8 cellular contexts compared by ENCODE assay signal in genomic region chr22:32411388-32411787, GRCh38.
A peak's percentile ranks its signal among the peaks of the same experiment; 100 is the strongest.
DNase-seq lines count a peak whose midpoint lies in the region; ATAC-seq and TF ChIP-seq lines count a peak whose summit lies in the region.

No MANE protein-coding gene starts in this region.

- H3K9me2 ChIP-seq in DOHH2 (replicated peaks; ENCODE audit: control insufficient read depth, low read length), result no peaks in the 10 kb centered on the region

- TF ChIP-seq CTCF in DOHH2 (IDR thresholded peaks at IDR 0.05; ENCODE audit: low read depth, low read length, poor library complexity, severe bottlenecking), result no peak

- peaks cover 23% of the 10 kb centered on the region for H3K36me3 ChIP-seq in DOHH2 (ENCODE audit: control insufficient read depth, low read length)

- H4K20me1 ChIP-seq in DOHH2 (ENCODE audit: control insufficient read depth, insufficient read depth, low read depth, low read length), result peaks cover 3% of the 10 kb centered on the region; the same call in 1 of the 2 replicates

- H3K27me3 ChIP-seq in DOHH2 (ENCODE audit: control insufficient read depth, low read length), result no peaks in the 10 kb centered on the region; the same call in 1 of the 2 replicates

- H3F3A ChIP-seq in DOHH2 (ENCODE audit: control insufficient read depth, insufficient read depth), result 0 out of 2 replicates have a peak, but pooled peaks cover 3% of the 10 kb centered on the region

- peak overlapping the region; percentile 87 for H3K4me3 ChIP-seq in DOHH2 (ENCODE audit: low read length)
- peak overlapping the region; percentile 90 for H3K4me3 ChIP-seq in iPS-18c (ENCODE audit: insufficient read depth, low read depth, low read length)

- peak; percentile 2 for DNase-seq in activated T-helper 9 cell treated with anti-CD3 and anti-CD28 coated beads, Interleukin-2, amount 50 U/mL, for 16 hours (ENCODE audit: low read depth)
- DNase-seq in stimulated activated CD4-positive, alpha-beta T cell treated with anti-CD3 and anti-CD28 coated beads, Interleukin-2, amount 100 ng/mL, for 4 hours (ENCODE audit: low read depth), result peak; percentile 6
- DNase-seq in NCI-H526 treated with DMSO at 0.1 percent for 48 hours (lab: John Stamatoyannopoulos, UW) (no peak), NCI-H2029 (lab: John Stamatoyannopoulos, UW) (no peak)

- peaks cover 37% of the 10 kb centered on the region for H3K4me1 ChIP-seq in DOHH2 (ENCODE audit: control insufficient read depth, low read length)

- no peak overlapping the region for H3K27ac ChIP-seq in DOHH2 (ENCODE audit: low read depth, low read length)

- ATAC-seq in HG03565 (IDR thresholded peaks at IDR 0.05; ENCODE audit: unreplicated experiment) (peak; percentile 4), HG03159 (IDR thresholded peaks at IDR 0.05; ENCODE audit: unreplicated experiment) (no peak)

- H3K4me2 ChIP-seq in DOHH2 (ENCODE audit: low read length), result peak overlapping the region; percentile 71

- peaks cover 41% of the 10 kb centered on the region for H3K79me2 ChIP-seq in DOHH2 (ENCODE audit: control insufficient read depth, low read length)

- H3K9me3 ChIP-seq in DOHH2 (ENCODE audit: control insufficient read depth, insufficient read depth, low read length), result no peaks in the 10 kb centered on the region
- H3K9me3 ChIP-seq in iPS-18c (ENCODE audit: control insufficient read depth, insufficient read depth, low read length), result no peaks in the 10 kb centered on the region

Comparison
In these comparisons a context has a peak if more than half of its experiments do, and no peak if none do; other contexts are left out.
1. DNase-seq: peak in activated T-helper 9 cell treated with anti-CD3 and anti-CD28 coated beads, Interleukin-2, amount 50 U/mL, for 16 hours (single experiment) and stimulated activated CD4-positive, alpha-beta T cell treated with anti-CD3 and anti-CD28 coated beads, Interleukin-2, amount 100 ng/mL, for 4 hours (single experiment); none in NCI-H526 treated with DMSO at 0.1 percent for 48 hours (single experiment) and NCI-H2029 (single experiment).